Comparison of ENCODE assay signal across 6 cellular contexts in the genomic region with DNA sequence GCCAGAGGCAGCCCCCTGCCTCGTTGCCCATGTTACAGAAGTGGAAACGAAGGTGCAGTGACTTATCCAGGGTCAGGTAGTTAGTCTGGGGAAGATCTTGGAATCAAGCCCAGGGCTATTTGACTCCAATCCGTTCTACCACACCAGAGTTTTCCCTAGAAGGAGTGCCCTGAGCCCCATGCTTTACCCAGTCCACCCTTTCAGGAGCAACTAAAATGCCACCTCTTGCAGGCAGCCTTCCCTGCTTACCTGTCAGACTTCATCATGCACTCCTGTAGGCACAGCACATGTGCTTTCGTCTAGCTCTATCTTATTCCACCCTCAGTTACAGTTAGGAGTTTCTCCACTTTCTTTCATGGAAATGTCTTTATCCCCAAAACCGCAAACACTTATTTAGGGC.
"Had no signal": no experiment of that assay in that cellular context is flagged by ENCODE, and none has a peak within 500 bp of the region (broad histone marks: within the 10 kb centered on the region; RNA-seq: fewer than 3 reads in every experiment).

No MANE protein-coding gene starts in this region.

- H3K27ac Mint-ChIP-seq: H9 had no signal

- DNase-seq: GOT3, H9, HCEC 1CT, IMR-90, KG1 had no signal

- ATAC-seq: K562 had no signal

- H3K9me3 Mint-ChIP-seq: H9 had no signal

- H3K4me1 Mint-ChIP-seq: H9 had no signal

- H3K4me3 ChIP-seq: K562 had no signal

- H3K4me3 Mint-ChIP-seq: H9 had no signal
